ENCODE assay signal across 34 cellular contexts in the genomic region with DNA sequence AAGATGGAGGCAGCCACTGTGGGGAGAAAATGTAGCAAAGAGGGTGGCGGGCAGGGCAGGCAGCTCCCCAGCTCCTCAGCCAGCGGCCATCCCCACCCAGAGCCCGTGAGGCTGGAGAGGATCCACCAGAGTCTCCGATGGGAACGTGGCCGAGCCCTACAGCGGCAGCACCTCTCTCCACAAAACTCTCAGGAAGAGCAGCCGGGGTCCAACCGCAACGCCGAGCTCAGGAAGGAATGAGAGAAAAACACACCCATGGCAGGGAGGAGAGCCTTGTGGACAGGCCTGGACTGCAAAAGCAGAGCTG. TPM values are rescaled to one million over a fixed set of nuclear protein-coding genes. Genes with fewer than 3 reads are reported as not detected.
"Had no signal": no experiment of that assay in that cellular context is flagged by ENCODE, and none has a peak within 500 bp of the region (broad histone marks: within the 10 kb centered on the region; RNA-seq: fewer than 3 reads in every experiment).

No MANE protein-coding gene starts in this region.

- H3K27ac Mint-ChIP-seq: activated CD4-positive, alpha-beta memory T cell treated with anti-CD3 and anti-CD28 coated beads, Interleukin-2, amount 10 ng/mL, durations not matched to agents 7 days and 5 days; activated CD4-positive, alpha-beta T cell treated with anti-CD3 and anti-CD28 coated beads for 36 hours; activated CD4-positive, alpha-beta T cell treated with anti-CD3 and anti-CD28 coated beads, Interleukin-2, amount 10 ng/mL, durations not matched to agents 24 days and 14 days; activated naive CD4-positive, alpha-beta T cell treated with anti-CD3 and anti-CD28 coated beads, Interleukin-2, amount 10 ng/mL, durations not matched to agents 7 days and 5 days; activated naive CD8-positive, alpha-beta T cell treated with anti-CD3 and anti-CD28 coated beads, Interleukin-2, amount 10 ng/mL, durations not matched to agents 7 days and 5 days; activated T-cell treated with anti-CD3 and anti-CD28 coated beads, Interleukin-2, amount 50 U/mL, for 24 hours; activated T-cell treated with anti-CD3 and anti-CD28 coated beads, Interleukin-2, amount 50 U/mL, for 72 hours; effector memory CD8-positive, alpha-beta T cell; T-helper 17 cell; T-helper 2 cell treated with Interferon-gamma antibody and Interleukin-4, amounts not matched to agents 5 μg/mL and 100 μg/mL, for 36 hours had no signal

- H3K9me3 ChIP-seq: ascending aorta, esophagus muscularis mucosa, gastrocnemius medialis, heart left ventricle had no signal

- H3K4me3 Mint-ChIP-seq: activated CD4-positive, alpha-beta memory T cell treated with anti-CD3 and anti-CD28 coated beads, Interleukin-2, amount 10 ng/mL, durations not matched to agents 7 days and 5 days; activated CD4-positive, alpha-beta T cell treated with anti-CD3 and anti-CD28 coated beads for 36 hours; activated CD4-positive, alpha-beta T cell treated with anti-CD3 and anti-CD28 coated beads, Interleukin-2, amount 10 ng/mL, durations not matched to agents 24 days and 14 days; activated naive CD4-positive, alpha-beta T cell treated with anti-CD3 and anti-CD28 coated beads, Interleukin-2, amount 10 ng/mL, durations not matched to agents 7 days and 5 days; activated naive CD8-positive, alpha-beta T cell treated with anti-CD3 and anti-CD28 coated beads, Interleukin-2, amount 10 ng/mL, durations not matched to agents 7 days and 5 days; activated T-cell treated with anti-CD3 and anti-CD28 coated beads, Interleukin-2, amount 50 U/mL, for 24 hours; activated T-cell treated with anti-CD3 and anti-CD28 coated beads, Interleukin-2, amount 50 U/mL, for 72 hours; central memory CD8-positive, alpha-beta T cell; effector memory CD8-positive, alpha-beta T cell; T-helper 17 cell; T-helper 2 cell treated with Interferon-gamma antibody and Interleukin-4, amounts not matched to agents 5 μg/mL and 100 μg/mL, for 36 hours had no signal

- H3K4me1 ChIP-seq: ascending aorta, esophagus muscularis mucosa, foreskin keratinocyte, gastrocnemius medialis had no signal

- H3K9me3 Mint-ChIP-seq: activated CD4-positive, alpha-beta memory T cell treated with anti-CD3 and anti-CD28 coated beads, Interleukin-2, amount 10 ng/mL, durations not matched to agents 7 days and 5 days; activated CD4-positive, alpha-beta T cell treated with anti-CD3 and anti-CD28 coated beads, Interleukin-2, amount 10 ng/mL, durations not matched to agents 24 days and 14 days; activated naive CD4-positive, alpha-beta T cell treated with anti-CD3 and anti-CD28 coated beads, Interleukin-2, amount 10 ng/mL, durations not matched to agents 7 days and 5 days; activated naive CD4-positive, alpha-beta T cell treated with anti-CD3 and anti-CD28 coated beads, Interleukin-2, amount 50 U/mL, for 72 hours; activated naive CD8-positive, alpha-beta T cell treated with anti-CD3 and anti-CD28 coated beads, Interleukin-2, amount 10 ng/mL, durations not matched to agents 7 days and 5 days; activated T-cell treated with anti-CD3 and anti-CD28 coated beads, Interleukin-2, amount 50 U/mL, for 24 hours; activated T-cell treated with anti-CD3 and anti-CD28 coated beads, Interleukin-2, amount 50 U/mL, for 72 hours; central memory CD8-positive, alpha-beta T cell; effector memory CD8-positive, alpha-beta T cell; T-helper 2 cell treated with Interferon-gamma antibody and Interleukin-4, amounts not matched to agents 5 μg/mL and 100 μg/mL, for 36 hours had no signal

- H3K36me3 Mint-ChIP-seq: activated naive CD4-positive, alpha-beta T cell treated with anti-CD3 and anti-CD28 coated beads, Interleukin-2, amount 10 ng/mL, durations not matched to agents 7 days and 5 days; activated naive CD4-positive, alpha-beta T cell treated with anti-CD3 and anti-CD28 coated beads, Interleukin-2, amount 50 U/mL, for 72 hours; activated naive CD8-positive, alpha-beta T cell treated with anti-CD3 and anti-CD28 coated beads, Interleukin-2, amount 10 ng/mL, durations not matched to agents 7 days and 5 days had no signal

- H3K27me3 Mint-ChIP-seq: activated CD4-positive, alpha-beta memory T cell treated with anti-CD3 and anti-CD28 coated beads, Interleukin-2, amount 10 ng/mL, durations not matched to agents 7 days and 5 days; activated CD4-positive, alpha-beta T cell treated with anti-CD3 and anti-CD28 coated beads, Interleukin-2, amount 10 ng/mL, durations not matched to agents 24 days and 14 days; activated naive CD8-positive, alpha-beta T cell treated with anti-CD3 and anti-CD28 coated beads, Interleukin-2, amount 10 ng/mL, durations not matched to agents 7 days and 5 days had no signal

- H3K4me3 ChIP-seq: ascending aorta, coronary artery, esophagus muscularis mucosa, gastrocnemius medialis, heart left ventricle had no signal

- H3K27ac ChIP-seq: ascending aorta, brain microvascular endothelial cell, coronary artery, esophagus muscularis mucosa, foreskin keratinocyte, gastrocnemius medialis, heart left ventricle, WERI-Rb-1 had no signal

- H3K4me1 Mint-ChIP-seq: activated CD4-positive, alpha-beta memory T cell treated with anti-CD3 and anti-CD28 coated beads, Interleukin-2, amount 10 ng/mL, durations not matched to agents 7 days and 5 days; activated CD4-positive, alpha-beta T cell treated with anti-CD3 and anti-CD28 coated beads for 36 hours; activated CD4-positive, alpha-beta T cell treated with anti-CD3 and anti-CD28 coated beads, Interleukin-2, amount 10 ng/mL, durations not matched to agents 24 days and 14 days; activated naive CD4-positive, alpha-beta T cell treated with anti-CD3 and anti-CD28 coated beads, Interleukin-2, amount 10 ng/mL, durations not matched to agents 7 days and 5 days; activated naive CD8-positive, alpha-beta T cell treated with anti-CD3 and anti-CD28 coated beads, Interleukin-2, amount 10 ng/mL, durations not matched to agents 7 days and 5 days; central memory CD8-positive, alpha-beta T cell; T-helper 17 cell had no signal

- DNase-seq: activated CD4-positive, alpha-beta memory T cell treated with anti-CD3 and anti-CD28 coated beads, Interleukin-2, amount 10 ng/mL, durations not matched to agents 7 days and 5 days; activated CD4-positive, alpha-beta T cell treated with anti-CD3 and anti-CD28 coated beads for 36 hours; activated CD4-positive, alpha-beta T cell treated with anti-CD3 and anti-CD28 coated beads, Interleukin-2, amount 10 ng/mL, durations not matched to agents 24 days and 14 days; activated CD4-positive, alpha-beta T cell treated with anti-CD3 and anti-CD28 coated beads, Interleukin-2, amount 50 U/mL, for 4 hours; activated CD4-positive, CD25-positive, alpha-beta regulatory T cell; activated CD4-positive, CD25-positive, alpha-beta regulatory T cell treated with anti-CD3 and anti-CD28 coated beads, Interleukin-2, amount 50 U/mL, for 72 hours; activated CD8-positive, alpha-beta memory T cell treated with anti-CD3 and anti-CD28 coated beads, Interleukin-2, amount 50 U/mL, for 48 hours; activated gamma-delta T cell; activated naive CD4-positive, alpha-beta T cell; activated naive CD4-positive, alpha-beta T cell treated with anti-CD3 and anti-CD28 coated beads, Interleukin-2, amount 10 ng/mL, durations not matched to agents 7 days and 5 days; activated naive CD8-positive, alpha-beta T cell treated with anti-CD3 and anti-CD28 coated beads, Interleukin-2, amount 10 ng/mL, durations not matched to agents 7 days and 5 days; activated T-cell treated with anti-CD3 and anti-CD28 coated beads for 4 hours; activated T-cell treated with anti-CD3 and anti-CD28 coated beads, Interleukin-2, amount 50 U/mL, for 24 hours; activated T-cell treated with anti-CD3 and anti-CD28 coated beads, Interleukin-2, amount 50 U/mL, for 72 hours; brain microvascular endothelial cell; dermis blood vessel endothelial cell; effector CD4-positive, alpha-beta T cell; effector memory CD8-positive, alpha-beta T cell; erythroblast; foreskin keratinocyte; gastrocnemius medialis; glutamatergic neuron; heart left ventricle; T-helper 1 cell; T-helper 17 cell; T1000; WERI-Rb-1 had no signal

- H3K36me3 ChIP-seq: ascending aorta, brain microvascular endothelial cell, esophagus muscularis mucosa, gastrocnemius medialis, heart left ventricle, WERI-Rb-1 had no signal

- H3K27me3 ChIP-seq: ascending aorta, brain microvascular endothelial cell, foreskin keratinocyte had no signal

- ATAC-seq: activated CD4-positive, alpha-beta T cell treated with anti-CD3 and anti-CD28 coated beads for 36 hours; activated naive CD4-positive, alpha-beta T cell treated with anti-CD3 and anti-CD28 coated beads, Interleukin-2, amount 50 U/mL, for 72 hours; activated T-cell treated with anti-CD3 and anti-CD28 coated beads, Interleukin-2, amount 50 U/mL, for 72 hours; effector memory CD8-positive, alpha-beta T cell; foreskin keratinocyte; gastrocnemius medialis; T-helper 17 cell had no signal

RNA-seq across cellular contexts. Expression of a gene that starts 54.0 kb away (rescaled TPM):
- total RNA-seq: activated CD4-positive, alpha-beta memory T cell treated with anti-CD3 and anti-CD28 coated beads, Interleukin-2, amount 10 ng/mL, durations not matched to agents 7 days and 5 days; activated CD4-positive, alpha-beta T cell treated with anti-CD3 and anti-CD28 coated beads for 36 hours; activated CD4-positive, alpha-beta T cell treated with anti-CD3 and anti-CD28 coated beads, Interleukin-2, amount 10 ng/mL, durations not matched to agents 24 days and 14 days; activated naive CD4-positive, alpha-beta T cell treated with anti-CD3 and anti-CD28 coated beads, Interleukin-2, amount 50 U/mL, for 72 hours; activated naive CD8-positive, alpha-beta T cell treated with anti-CD3 and anti-CD28 coated beads, Interleukin-2, amount 10 ng/mL, durations not matched to agents 7 days and 5 days; activated T-cell treated with anti-CD3 and anti-CD28 coated beads, Interleukin-2, amount 50 U/mL, for 72 hours; ascending aorta; bronchial epithelial cell; dermis blood vessel endothelial cell; foreskin keratinocyte; gastrocnemius medialis; T-helper 17 cell had no signal
- polyA plus RNA-seq: foreskin keratinocyte had no signal
